ENCODE assay signal across 18 cellular contexts in genomic region chr12:14278294-14278953, GRCh38.
A peak's percentile ranks its signal among the peaks of the same experiment; 100 is the strongest.
DNase-seq lines count a peak whose midpoint lies in the region; ATAC-seq and TF ChIP-seq lines count a peak whose summit lies in the region.
"Had no signal": no experiment of that assay in that cellular context is flagged by ENCODE, and none has a peak within 500 bp of the region (broad histone marks: within the 10 kb centered on the region; RNA-seq: fewer than 3 reads in every experiment).

No MANE protein-coding gene starts in this region.

- peaks cover 16% of the 10 kb centered on the region for H3K36me3 Mint-ChIP-seq in stimulated activated naive CD8-positive, alpha-beta T cell treated with anti-CD3 and anti-CD28 coated beads, Interleukin-15, Interleukin-2, amounts not matched to agents 100 ng/mL and 50 ng/mL, for 24 hours (ENCODE audit: low read depth)

- no peak overlapping the region for H2AFZ ChIP-seq in hepatocyte
- H2AFZ ChIP-seq: neural progenitor cell had no signal

- 42 to 53% methylated on average over 1 of the region's 1 CpG for WGBS in body of pancreas, 2 donors
- 42% methylated on average over 1 of the region's 1 CpG for WGBS in thymus
- 96% methylated on average over 1 of the region's 1 CpG for WGBS in hepatocyte (ENCODE audit: low lambda C conversion rate, missing lambda C conversion rate)

- peak overlapping the region; percentile 40 for H3K27ac Mint-ChIP-seq in stimulated activated naive CD8-positive, alpha-beta T cell treated with anti-CD3 and anti-CD28 coated beads, Interleukin-15, Interleukin-2, amounts not matched to agents 100 ng/mL and 50 ng/mL, for 24 hours
- H3K27ac Mint-ChIP-seq: neural progenitor cell, type B pancreatic cell had no signal

- H3K9me3 ChIP-seq in body of pancreas (no peaks in the 10 kb centered on the region), thymus (ENCODE audit: control insufficient read depth) (no peaks in the 10 kb centered on the region), hepatocyte (ENCODE audit: low read depth) (no peaks in the 10 kb centered on the region)
- H3K9me3 ChIP-seq: gastrocnemius medialis, HAP-1 had no signal

- H3K4me3 Mint-ChIP-seq in stimulated activated naive CD8-positive, alpha-beta T cell treated with anti-CD3 and anti-CD28 coated beads, Interleukin-15, Interleukin-2, amounts not matched to agents 100 ng/mL and 50 ng/mL, for 24 hours = no peak overlapping the region
- H3K4me3 Mint-ChIP-seq: neural progenitor cell, type B pancreatic cell had no signal

- no peaks in the 10 kb centered on the region for H3K27me3 Mint-ChIP-seq in stimulated activated naive CD8-positive, alpha-beta T cell treated with anti-CD3 and anti-CD28 coated beads, Interleukin-15, Interleukin-2, amounts not matched to agents 100 ng/mL and 50 ng/mL, for 24 hours
- H3K27me3 Mint-ChIP-seq: type B pancreatic cell had no signal

- H3K27ac ChIP-seq in body of pancreas (peak overlapping the region in 1 of 4 donors; percentile 33), thymus (ENCODE audit: low read depth) (peak overlapping the region; percentile 31), hepatocyte (no peak overlapping the region)
- H3K27ac ChIP-seq: gastrocnemius medialis, neural progenitor cell had no signal

- no peaks in the 10 kb centered on the region for H4K20me1 ChIP-seq in hepatocyte (ENCODE audit: insufficient read depth, poor library complexity, severe bottlenecking)

- TF ChIP-seq CTCF in body of pancreas (IDR thresholded peaks at IDR 0.05) (no peak), hepatocyte (IDR thresholded peaks at IDR 0.05; ENCODE audit: poor library complexity) (no peak)

- no peak overlapping the region for H3K4me2 ChIP-seq in hepatocyte
- H3K4me2 ChIP-seq: neural progenitor cell had no signal

- H3K4me1 Mint-ChIP-seq in stimulated activated naive CD8-positive, alpha-beta T cell treated with anti-CD3 and anti-CD28 coated beads, Interleukin-15, Interleukin-2, amounts not matched to agents 100 ng/mL and 50 ng/mL, for 24 hours (ENCODE audit: low read depth) = peaks cover 48% of the 10 kb centered on the region

- no peaks in the 10 kb centered on the region for H3K9me2 ChIP-seq in hepatocyte (replicated peaks; ENCODE audit: insufficient read depth)

- TF ChIP-seq POLR2A in body of pancreas (IDR thresholded peaks at IDR 0.05) = no peak

- no peak for DNase-seq in stimulated activated naive CD8-positive, alpha-beta T cell treated with anti-CD3 and anti-CD28 coated beads, Interleukin-15, Interleukin-2, amounts not matched to agents 100 U/mL and 50 U/mL, for 24 hours
- DNase-seq in body of pancreas = peak in 1 of 4 donors; percentile 7
- no peak for DNase-seq in hepatocyte (ENCODE audit: low spot score)
- DNase-seq in ureter (ENCODE audit: low spot score) = no peak
- no peak for DNase-seq in Right ventricle myocardium superior
- DNase-seq: activated T-cell treated with anti-CD3 and anti-CD28 coated beads, Interleukin-2, amount 50 U/mL, for 1 hour; cerebellar nuclear complex; gastrocnemius medialis; NCI-H2029 treated with DMSO at 0.1 percent for 48 hours; NCI-H69; stimulated activated CD4-positive, alpha-beta T cell treated with anti-CD3 and anti-CD28 coated beads, Interleukin-4, amount 100 ng/mL, for 1 hour; T-helper 1 cell had no signal

- H3K9me3 Mint-ChIP-seq in stimulated activated naive CD8-positive, alpha-beta T cell treated with anti-CD3 and anti-CD28 coated beads, Interleukin-15, Interleukin-2, amounts not matched to agents 100 ng/mL and 50 ng/mL, for 24 hours = peaks cover 11% of the 10 kb centered on the region

- ATAC-seq in stimulated activated naive CD8-positive, alpha-beta T cell treated with anti-CD3 and anti-CD28 coated beads, Interleukin-15, Interleukin-2, amounts not matched to agents 100 U/mL and 50 U/mL, for 24 hours = no peak
- ATAC-seq in HG03432 (IDR thresholded peaks at IDR 0.05; ENCODE audit: unreplicated experiment) (peak; percentile 38), body of pancreas (peak; percentile 55), Right ventricle myocardium superior (ENCODE audit: poor library complexity) (no peak)
- ATAC-seq: gastrocnemius medialis had no signal

- H3K27me3 ChIP-seq in body of pancreas (no peaks in the 10 kb centered on the region), thymus (ENCODE audit: control insufficient read depth, insufficient read depth) (no peaks in the 10 kb centered on the region), hepatocyte (no peaks in the 10 kb centered on the region)
- H3K27me3 ChIP-seq: gastrocnemius medialis, neural progenitor cell had no signal

- H3K4me3 ChIP-seq in body of pancreas (no peak overlapping the region), thymus (ENCODE audit: low read length) (no peak overlapping the region), hepatocyte (no peak overlapping the region)
- H3K4me3 ChIP-seq: gastrocnemius medialis, HAP-1, neural progenitor cell had no signal

- intact Hi-C loops in body of pancreas (cut with DNase I) = no loop called here
- intact Hi-C loops in Right ventricle myocardium superior (cut with DNase I) = no loop called here

- no peaks in the 10 kb centered on the region for H3K36me3 ChIP-seq in body of pancreas (replicated peaks in 1 of 2; ENCODE audit: insufficient read depth in 1 of 2, low read depth in 2 of 2)
- no peaks in the 10 kb centered on the region for H3K36me3 ChIP-seq in thymus (ENCODE audit: control insufficient read depth, insufficient read depth)
- no peaks in the 10 kb centered on the region for H3K36me3 ChIP-seq in hepatocyte (replicated peaks; ENCODE audit: insufficient read depth, low read depth)
- H3K36me3 ChIP-seq: gastrocnemius medialis, HAP-1, neural progenitor cell had no signal

- peaks cover under 1% of the 10 kb centered on the region for H3K4me1 ChIP-seq in body of pancreas
- H3K4me1 ChIP-seq in thymus (ENCODE audit: control insufficient read depth, insufficient read depth, low read length) = no peaks in the 10 kb centered on the region
- H3K4me1 ChIP-seq in hepatocyte (ENCODE audit: insufficient read depth) = peaks cover 4% of the 10 kb centered on the region
- H3K4me1 ChIP-seq: gastrocnemius medialis had no signal

- H3K79me2 ChIP-seq in hepatocyte = no peaks in the 10 kb centered on the region

Comparison
In these comparisons a context has a peak if more than half of its experiments do, and no peak if none do; other contexts are left out.
1. ATAC-seq: peak in HG03432 (single experiment) and body of pancreas (single experiment); none in stimulated activated naive CD8-positive, alpha-beta T cell treated with anti-CD3 and anti-CD28 coated beads, Interleukin-15, Interleukin-2, amounts not matched to agents 100 U/mL and 50 U/mL, for 24 hours (single experiment) and Right ventricle myocardium superior (single experiment).